2 cellular contexts compared by ENCODE assay signal in genomic region chr1:42146127-42146915, GRCh38.
A peak's percentile ranks its signal among the peaks of the same experiment; 100 is the strongest.
TF ChIP-seq lines count a peak whose summit lies in the region.

No MANE protein-coding gene starts in this region.

TF ChIP-seq in HEK293, 187 proteins besides CTCF, POLR2A, EP300 and RAD21:
- TF ChIP-seq ZNF362 (tag by site-specific recombination; IDR thresholded peaks at IDR 0.05), result no peak
- peak; percentile 52 for TF ChIP-seq EGR2 (tag by site-specific recombination; IDR thresholded peaks at IDR 0.05; ENCODE audit: low read depth)
- TF ChIP-seq ZSCAN4 (tag by site-specific recombination; IDR thresholded peaks at IDR 0.05), result 0 out of 2 replicates have a peak, but pooled peaks have one; percentile 33
- TF ChIP-seq WT1 (tag by site-specific recombination; IDR thresholded peaks at IDR 0.05), result no peak
- TF ChIP-seq PRDM10 (tag by site-specific recombination; IDR thresholded peaks at IDR 0.05), result peak; percentile 78
- TF ChIP-seq ZFHX2 (tag by site-specific recombination; conservative IDR thresholded peaks at IDR 0.05), result peak; percentile 63

TF ChIP-seq in K562, 482 proteins besides CTCF, POLR2A, EP300 and RAD21:
- TF ChIP-seq GTF2F1 (IDR thresholded peaks at IDR 0.05; ENCODE audit: low read depth, low read length) (no peak), CREBBP (IDR thresholded peaks at IDR 0.05; ENCODE audit: low read depth, low read length) (no peak)
